9 cellular contexts compared by ENCODE assay signal in genomic region chr12:20220339-20220738, GRCh38.
A peak's percentile ranks its signal among the peaks of the same experiment; 100 is the strongest.
DNase-seq lines count a peak whose midpoint lies in the region; ATAC-seq lines count a peak whose summit lies in the region.
"Had no signal": no experiment of that assay in that cellular context is flagged by ENCODE, and none has a peak within 500 bp of the region (broad histone marks: within the 10 kb centered on the region; RNA-seq: fewer than 3 reads in every experiment).

No MANE protein-coding gene starts in this region.

- H3K36me3 Mint-ChIP-seq in activated T-helper 17 cell treated with anti-CD3 and anti-CD28 coated beads, Interleukin-2, amount 50 U/mL, for 72 hours (ENCODE audit: low read depth): no peaks in the 10 kb centered on the region
- no peaks in the 10 kb centered on the region for H3K36me3 Mint-ChIP-seq in T-cell

- H3K27me3 Mint-ChIP-seq in activated T-helper 17 cell treated with anti-CD3 and anti-CD28 coated beads, Interleukin-2, amount 50 U/mL, for 72 hours: no peaks in the 10 kb centered on the region
- no peaks in the 10 kb centered on the region for H3K27me3 Mint-ChIP-seq in T-cell

- no peaks in the 10 kb centered on the region for H3K4me1 Mint-ChIP-seq in activated T-helper 17 cell treated with anti-CD3 and anti-CD28 coated beads, Interleukin-2, amount 50 U/mL, for 72 hours
- H3K4me1 Mint-ChIP-seq in T-cell: no peaks in the 10 kb centered on the region

- H3K9me3 Mint-ChIP-seq in activated T-helper 17 cell treated with anti-CD3 and anti-CD28 coated beads, Interleukin-2, amount 50 U/mL, for 72 hours: no peaks in the 10 kb centered on the region
- peaks cover 0 to 8% (median 5%) of the 10 kb centered on the region in 3 donors for H3K9me3 Mint-ChIP-seq in T-cell
- H3K9me3 Mint-ChIP-seq: dendritic cell treated with granulocyte-macrophage colony-stimulating factor and Interleukin-4, amounts not matched to agents 40 ng/mL and 50 ng/mL, for 4 days had no signal

- CTCF ChIA-PET in T-cell (lab: Charles Lee): no interaction called here

- no peak overlapping the region for H3K4me3 Mint-ChIP-seq in activated T-helper 17 cell treated with anti-CD3 and anti-CD28 coated beads, Interleukin-2, amount 50 U/mL, for 72 hours
- H3K4me3 Mint-ChIP-seq in T-cell: no peak overlapping the region
- H3K4me3 Mint-ChIP-seq: dendritic cell treated with granulocyte-macrophage colony-stimulating factor and Interleukin-4, amounts not matched to agents 40 ng/mL and 50 ng/mL, for 4 days had no signal

- ATAC-seq in activated T-helper 17 cell treated with anti-CD3 and anti-CD28 coated beads, Interleukin-2, amount 50 U/mL, for 72 hours (replicated peaks): peak; percentile 23
- ATAC-seq in T-cell (replicated peaks in 1 of 4): no peak

- peak; percentile 13 for DNase-seq in COLO829 (ENCODE audit: low spot score)
- peak; percentile 34 for DNase-seq in HT1080 (ENCODE audit: low read depth)
- peak; percentile 38 for DNase-seq in kidney glomerular epithelial cell (lab: John Stamatoyannopoulos, UW)
- no peak for DNase-seq in MV-4-11 (lab: John Stamatoyannopoulos, UW)
- no peak for DNase-seq in T-cell
- DNase-seq in anterior cingulate cortex (lab: John Stamatoyannopoulos, UW): no peak
- no peak for DNase-seq in NK-92 (lab: John Stamatoyannopoulos, UW; ENCODE audit: unreplicated experiment)

- H3K27ac Mint-ChIP-seq in activated T-helper 17 cell treated with anti-CD3 and anti-CD28 coated beads, Interleukin-2, amount 50 U/mL, for 72 hours: no peak overlapping the region
- no peak overlapping the region for H3K27ac Mint-ChIP-seq in T-cell
- H3K27ac Mint-ChIP-seq: dendritic cell treated with granulocyte-macrophage colony-stimulating factor and Interleukin-4, amounts not matched to agents 40 ng/mL and 50 ng/mL, for 4 days had no signal

- POLR2A ChIA-PET in T-cell (lab: Charles Lee): interaction anchor here in 1 of 2 donors (0.7 kb wide), 1 partner anchor 74 kb away, joined by 5 read pairs; no protein-coding TSS in a partner anchor

Comparison
In these comparisons a context has a peak if more than half of its experiments do, and no peak if none do; other contexts are left out.
1. DNase-seq: peak in COLO829 (single experiment), HT1080 (single experiment) and kidney glomerular epithelial cell (single experiment); none in MV-4-11 (single experiment), T-cell (0 of 34), anterior cingulate cortex (0 of 58) and NK-92 (single experiment).